ENCODE assay signal across 8 cellular contexts in genomic region chr7:29564455-29565185, GRCh38. TPM values are rescaled to one million over a fixed set of nuclear protein-coding genes. Genes with fewer than 3 reads are reported as not detected.
DNase-seq lines count a peak whose midpoint lies in the region; ATAC-seq, FAIRE-seq and TF ChIP-seq lines count a peak whose summit lies in the region.

No MANE protein-coding gene starts in this region.

- no peak for TF ChIP-seq CTCF in kidney epithelial cell (IDR thresholded peaks at IDR 0.05; ENCODE audit: insufficient read depth, low read length, poor library complexity, severe bottlenecking)

- peak; percentile 16 for DNase-seq in activated CD4-positive, alpha-beta T cell treated with anti-CD3 and anti-CD28 coated beads for 36 hours
- DNase-seq in activated CD4-positive, alpha-beta T cell treated with anti-CD3 and anti-CD28 coated beads for 1 hour, result no peak
- peak; percentile 61 for DNase-seq in NCI-H748 treated with DMSO at 0.1 percent for 48 hours (lab: John Stamatoyannopoulos, UW)
- DNase-seq in cerebellar cortex (ENCODE audit: low spot score), result peak; percentile 7
- no peak for DNase-seq in kidney epithelial cell (ENCODE audit: low read depth)
- DNase-seq in small intestine, result peak; percentile 71
- no peak for DNase-seq in GM19238 (ENCODE audit: insufficient read length, low spot score)
- DNase-seq in activated gamma-delta T cell treated with Interleukin-2 at 50 U/mL for 16 hours, result no peak

- no peaks in the 10 kb centered on the region for H3K36me3 Mint-ChIP-seq in activated CD4-positive, alpha-beta T cell treated with anti-CD3 and anti-CD28 coated beads for 36 hours (ENCODE audit: low read depth)

- H3K9me3 ChIP-seq in small intestine (ENCODE audit: control insufficient read depth, low read depth), result no peaks in the 10 kb centered on the region

- H3K4me1 Mint-ChIP-seq in activated CD4-positive, alpha-beta T cell treated with anti-CD3 and anti-CD28 coated beads for 36 hours, result peaks cover 15% of the 10 kb centered on the region

- no peak overlapping the region for H3K27ac Mint-ChIP-seq in activated CD4-positive, alpha-beta T cell treated with anti-CD3 and anti-CD28 coated beads for 36 hours

- no peaks in the 10 kb centered on the region for H3K9me3 Mint-ChIP-seq in activated CD4-positive, alpha-beta T cell treated with anti-CD3 and anti-CD28 coated beads for 36 hours (ENCODE audit: low read depth)

- H3K27me3 ChIP-seq in kidney epithelial cell (ENCODE audit: control insufficient read depth, insufficient read depth, low read length), result no peaks in the 10 kb centered on the region
- peaks cover 0 to 8% of the 10 kb centered on the region in 2 donors for H3K27me3 ChIP-seq in small intestine (ENCODE audit: control insufficient read depth in 2 of 2, insufficient read depth in 2 of 2, low read length in 2 of 2)

- no peak for FAIRE-seq in small intestine (lab: Jason Lieb, UNC)

- H3K27me3 Mint-ChIP-seq in activated CD4-positive, alpha-beta T cell treated with anti-CD3 and anti-CD28 coated beads for 36 hours, result peaks cover 63% of the 10 kb centered on the region

- peak overlapping the region; percentile 70 for H3K4me3 Mint-ChIP-seq in activated CD4-positive, alpha-beta T cell treated with anti-CD3 and anti-CD28 coated beads for 36 hours

- CTCF ChIA-PET in activated CD4-positive, alpha-beta T cell treated with anti-CD3 and anti-CD28 coated beads for 36 hours (lab: Charles Lee), result no interaction called here

- no peaks in the 10 kb centered on the region for H3K4me1 ChIP-seq in small intestine (ENCODE audit: control insufficient read depth in 2 of 2, insufficient read depth in 1 of 2, low read depth in 1 of 2, low read length in 1 of 2)

- intact Hi-C loops in activated CD4-positive, alpha-beta T cell treated with anti-CD3 and anti-CD28 coated beads for 36 hours (cut with DNase I, micrococcal nuclease), result loop anchor here in 1 of 2 experiments (10.0 kb wide), 1 partner anchor 610 kb away; the partner anchor contains the start of gene TRIL

- POLR2A ChIA-PET in activated CD4-positive, alpha-beta T cell treated with anti-CD3 and anti-CD28 coated beads for 36 hours (lab: Charles Lee), result no interaction called here

- WGBS in small intestine, 3 donors, result 1% methylated on average over 48 to 50 of the region's 50 CpGs

- H3K27ac ChIP-seq in small intestine (ENCODE audit: low read depth in 1 of 2, low read length in 1 of 2), result peak overlapping the region; percentile 91 to 99

- no peaks in the 10 kb centered on the region for H3K36me3 ChIP-seq in kidney epithelial cell (ENCODE audit: control insufficient read depth, insufficient read depth, low read length)
- no peaks in the 10 kb centered on the region for H3K36me3 ChIP-seq in small intestine (ENCODE audit: control insufficient read depth in 2 of 2, insufficient read depth in 2 of 2, low read length in 2 of 2)

- ATAC-seq in activated CD4-positive, alpha-beta T cell treated with anti-CD3 and anti-CD28 coated beads for 36 hours, result peak; percentile 26

- H3K4me3 ChIP-seq in kidney epithelial cell (ENCODE audit: low read depth, low read length) (peak overlapping the region; percentile 68), small intestine (ENCODE audit: low read depth in 1 of 2, low read length in 2 of 2) (peak overlapping the region; percentile 31 to 96)

RNA-seq across cellular contexts. Expression of gene PRR15, which starts 1.0 kb away (rescaled TPM):
- total RNA-seq in activated CD4-positive, alpha-beta T cell treated with anti-CD3 and anti-CD28 coated beads for 36 hours, result not detected
- 16.2 and 21.4 TPM in 2 replicates for total RNA-seq in kidney epithelial cell
- polyA plus RNA-seq in small intestine, result 100 to 1,000 TPM in 2 of 3 donors, 10 to 100 TPM in 1; 58.9 to 179 (median 155) TPM

Comparison
In these comparisons a context has a peak if more than half of its experiments do, and no peak if none do; other contexts are left out.
1. DNase-seq: peak in activated CD4-positive, alpha-beta T cell treated with anti-CD3 and anti-CD28 coated beads for 36 hours (single experiment), NCI-H748 treated with DMSO at 0.1 percent for 48 hours (single experiment), cerebellar cortex (single experiment) and small intestine (single experiment); none in activated CD4-positive, alpha-beta T cell treated with anti-CD3 and anti-CD28 coated beads for 1 hour (single experiment), kidney epithelial cell (single experiment), GM19238 (single experiment) and activated gamma-delta T cell treated with Interleukin-2 at 50 U/mL for 16 hours (single experiment).
2. RNA of gene PRR15, which starts 1.0 kb away (total RNA-seq): 16.2 to 21.4 TPM in kidney epithelial cell; not detected in activated CD4-positive, alpha-beta T cell treated with anti-CD3 and anti-CD28 coated beads for 36 hours; every median in the first group is over 10 times any median in the second.